Comparison of ENCODE assay signal across 25 cellular contexts in the genomic region with DNA sequence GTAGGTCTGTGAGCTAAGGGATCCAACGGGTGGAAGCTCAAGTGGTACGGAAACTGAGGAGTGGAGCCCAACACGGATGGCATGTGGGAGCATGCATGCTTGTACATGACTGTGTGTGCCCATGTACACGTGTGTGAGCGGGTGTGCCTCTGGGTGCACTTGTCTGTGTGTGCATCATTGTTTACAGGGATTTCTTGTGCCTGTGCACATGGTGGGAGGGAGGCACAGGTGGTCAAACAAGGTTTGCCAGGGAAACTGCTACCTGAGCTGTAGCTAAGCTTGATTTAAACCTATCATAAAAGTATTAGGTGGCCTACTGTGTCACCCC.
DNase-seq lines count a peak whose midpoint lies in the region; ATAC-seq, FAIRE-seq and TF ChIP-seq lines count a peak whose summit lies in the region.
"Had no signal": no experiment of that assay in that cellular context is flagged by ENCODE, and none has a peak within 500 bp of the region (broad histone marks: within the 10 kb centered on the region; RNA-seq: fewer than 3 reads in every experiment).

No MANE protein-coding gene starts in this region.

- POLR2A ChIA-PET in endothelial cell of umbilical vein (lab: Charles Lee) = no interaction called here

- TF ChIP-seq POLR2A in endothelial cell of umbilical vein (IDR thresholded peaks at IDR 0.05; ENCODE audit: low read depth, low read length) = no peak
- TF ChIP-seq POLR2A in heart left ventricle (IDR thresholded peaks at IDR 0.05) = no peak

- peaks cover 16% of the 10 kb centered on the region for H3K9me3 Mint-ChIP-seq in neural progenitor cell
- H3K9me3 Mint-ChIP-seq: CD4-positive, alpha-beta T cell; HFFc6 had no signal

- no peak overlapping the region for H2AFZ ChIP-seq in endothelial cell of umbilical vein (ENCODE audit: low read depth, low read length)
- H2AFZ ChIP-seq in neural progenitor cell (replicated peaks) = no peak overlapping the region

- CTCF ChIA-PET in endothelial cell of umbilical vein (lab: Charles Lee) = no interaction called here

- peaks cover 2% of the 10 kb centered on the region for H3K27me3 Mint-ChIP-seq in neural progenitor cell (ENCODE audit: insufficient read depth, low read depth)
- H3K27me3 Mint-ChIP-seq: CD4-positive, alpha-beta T cell had no signal

- no peak for ATAC-seq in Right ventricle myocardium inferior
- no peak for ATAC-seq in heart left ventricle
- no peak for ATAC-seq in GM21717 (IDR thresholded peaks at IDR 0.05; ENCODE audit: unreplicated experiment)
- ATAC-seq: A549 had no signal

- H3K27me3 ChIP-seq in right atrium auricular region = no peaks in the 10 kb centered on the region
- no peaks in the 10 kb centered on the region for H3K27me3 ChIP-seq in endothelial cell of umbilical vein (ENCODE audit: control insufficient read depth in 2 of 2, insufficient read depth in 2 of 2, low read length in 2 of 2)
- no peaks in the 10 kb centered on the region for H3K27me3 ChIP-seq in neural progenitor cell
- H3K27me3 ChIP-seq in heart left ventricle = no peaks in the 10 kb centered on the region
- H3K27me3 ChIP-seq: BE2C; BLaER1 treated with 17β-estradiol and CSF1 and Interleukin-3, amounts not matched to agents 10 nM and 100 nM had no signal

- dilution Hi-C loops in endothelial cell of umbilical vein (cut with MboI; ENCODE audit: extremely low pct_ligation_motif_present, low sequenced_read_pairs) = no loop called here

- H3K36me3 Mint-ChIP-seq in neural progenitor cell = no peaks in the 10 kb centered on the region
- H3K36me3 Mint-ChIP-seq: CD14-positive monocyte; CD8-positive, alpha-beta memory T cell had no signal

- TF ChIP-seq CTCF in right atrium auricular region (IDR thresholded peaks at IDR 0.05) (no peak), endothelial cell of umbilical vein (IDR thresholded peaks at IDR 0.05; ENCODE audit: extremely low read depth in 1 of 2, insufficient read depth in 1 of 2, low read depth in 1 of 2, low read length in 2 of 2) (no peak), neural progenitor cell (IDR thresholded peaks at IDR 0.05) (no peak), heart left ventricle (IDR thresholded peaks at IDR 0.05) (no peak)

- H3K4me1 ChIP-seq in right atrium auricular region = no peaks in the 10 kb centered on the region
- H3K4me1 ChIP-seq in endothelial cell of umbilical vein (ENCODE audit: control insufficient read depth, extremely low read depth, insufficient read depth, low read length) = no peaks in the 10 kb centered on the region
- H3K4me1 ChIP-seq in neural progenitor cell = no peaks in the 10 kb centered on the region
- H3K4me1 ChIP-seq in heart left ventricle = no peaks in the 10 kb centered on the region
- H3K4me1 ChIP-seq: A549, BE2C, HAP-1 had no signal

- H3K9me1 ChIP-seq in endothelial cell of umbilical vein (replicated peaks; ENCODE audit: control insufficient read depth, extremely low read depth, insufficient read depth, low read length) = no peaks in the 10 kb centered on the region

- H3K27ac ChIP-seq in right atrium auricular region (no peak overlapping the region), endothelial cell of umbilical vein (ENCODE audit: insufficient read depth, low read depth, low read length) (no peak overlapping the region), neural progenitor cell (no peak overlapping the region), heart left ventricle (no peak overlapping the region)
- H3K27ac ChIP-seq: A549; BLaER1 treated with 17β-estradiol and CSF1 and Interleukin-3, amounts not matched to agents 10 nM and 100 nM had no signal

- H3K4me3 Mint-ChIP-seq in neural progenitor cell = no peak overlapping the region
- H3K4me3 Mint-ChIP-seq: CD14-positive monocyte; CD4-positive, alpha-beta T cell; CD8-positive, alpha-beta memory T cell; HFFc6 had no signal

- DNase-seq in right atrium auricular region (ENCODE audit: low spot score) (peak; percentile 23), Right ventricle myocardium inferior (ENCODE audit: missing footprints) (no peak), endothelial cell of umbilical vein (ENCODE audit: low read depth, low spot score) (no peak), neural progenitor cell (ENCODE audit: low spot score) (no peak), heart left ventricle (no peak), occipital lobe (lab: John Stamatoyannopoulos, UW) (no peak)
- DNase-seq: 8988T; ACHN; AML-193; BE2C; CD4-positive, alpha-beta T cell; CD8-positive, alpha-beta memory T cell; DMS53; DMS79 treated with DMSO at 0.1 percent for 48 hours; GF-D8; GOT3; HFFc6 had no signal

- peaks cover 4 to 6% of the 10 kb centered on the region in 2 donors for H3K9me3 ChIP-seq in right atrium auricular region
- H3K9me3 ChIP-seq in endothelial cell of umbilical vein (replicated peaks; ENCODE audit: control insufficient read depth, insufficient read depth, low read length) = no peaks in the 10 kb centered on the region
- no peaks in the 10 kb centered on the region for H3K9me3 ChIP-seq in neural progenitor cell (ENCODE audit: low read depth)
- H3K9me3 ChIP-seq in heart left ventricle = peaks cover 0 to under 1% (median 0%) of the 10 kb centered on the region in 12 donors
- H3K9me3 ChIP-seq: A549, BE2C, HAP-1 had no signal

- BruUV-seq in endothelial cell of umbilical vein (replicated peaks; lab: Mats Ljungman, UMichigan) = no TSS peak

- intact Hi-C loops in Right ventricle myocardium inferior (cut with DNase I) (no loop called here), endothelial cell of umbilical vein (cut with micrococcal nuclease) (no loop called here), heart left ventricle (cut with DNase I) (no loop called here)

- peak overlapping the region; percentile 47 for H3K27ac Mint-ChIP-seq in neural progenitor cell
- H3K27ac Mint-ChIP-seq: CD14-positive monocyte; CD4-positive, alpha-beta T cell; HFFc6 had no signal

- H3K79me2 ChIP-seq in endothelial cell of umbilical vein (ENCODE audit: control insufficient read depth, insufficient read depth, low read length) (no peaks in the 10 kb centered on the region), neural progenitor cell (ENCODE audit: low read depth) (no peaks in the 10 kb centered on the region)

- H3K9ac ChIP-seq in endothelial cell of umbilical vein (replicated peaks; ENCODE audit: extremely low read depth, insufficient read depth, low read length) (no peak overlapping the region), neural progenitor cell (no peak overlapping the region)
- H3K9ac ChIP-seq: BLaER1 treated with 17β-estradiol and CSF1 and Interleukin-3, amounts not matched to agents 10 nM and 100 nM had no signal

- no peaks in the 10 kb centered on the region for H3F3A ChIP-seq in neural progenitor cell (ENCODE audit: low read depth)

- no peaks in the 10 kb centered on the region for H3K36me3 ChIP-seq in right atrium auricular region
- no peaks in the 10 kb centered on the region for H3K36me3 ChIP-seq in endothelial cell of umbilical vein (ENCODE audit: control insufficient read depth in 2 of 2, extremely low read depth in 1 of 2, insufficient read depth in 2 of 2, low read length in 2 of 2)
- H3K36me3 ChIP-seq in neural progenitor cell = no peaks in the 10 kb centered on the region
- H3K36me3 ChIP-seq in heart left ventricle = no peaks in the 10 kb centered on the region
- H3K36me3 ChIP-seq: BE2C; BLaER1 treated with 17β-estradiol and CSF1 and Interleukin-3, amounts not matched to agents 10 nM and 100 nM; HAP-1 had no signal

- no peaks in the 10 kb centered on the region for H4K20me1 ChIP-seq in endothelial cell of umbilical vein (replicated peaks; ENCODE audit: control insufficient read depth, extremely low read depth, insufficient read depth, low read length)
- H4K20me1 ChIP-seq in neural progenitor cell (ENCODE audit: low read depth) = no peaks in the 10 kb centered on the region
- H4K20me1 ChIP-seq: BLaER1 treated with 17β-estradiol and CSF1 and Interleukin-3, amounts not matched to agents 10 nM and 100 nM had no signal

- H3K4me2 ChIP-seq in endothelial cell of umbilical vein (ENCODE audit: insufficient read depth, low read length) = no peak overlapping the region
- no peak overlapping the region for H3K4me2 ChIP-seq in neural progenitor cell
- H3K4me2 ChIP-seq: A549; BLaER1 treated with 17β-estradiol and CSF1 and Interleukin-3, amounts not matched to agents 10 nM and 100 nM had no signal

- H3K4me1 Mint-ChIP-seq in neural progenitor cell = no peaks in the 10 kb centered on the region
- H3K4me1 Mint-ChIP-seq: CD14-positive monocyte; CD8-positive, alpha-beta memory T cell had no signal

- 69 to 95% (median 91%) methylated on average over 5 of the region's 5 CpGs for WGBS in heart left ventricle, 4 donors

- no peak overlapping the region for H3K4me3 ChIP-seq in right atrium auricular region
- H3K4me3 ChIP-seq in endothelial cell of umbilical vein (replicated peaks in 1 of 3; ENCODE audit: insufficient read depth in 1 of 3, low read depth in 1 of 3, low read length in 3 of 3) = no peak overlapping the region
- no peak overlapping the region for H3K4me3 ChIP-seq in neural progenitor cell
- H3K4me3 ChIP-seq in heart left ventricle = no peak overlapping the region
- H3K4me3 ChIP-seq: A549; BLaER1 treated with 17β-estradiol and CSF1 and Interleukin-3, amounts not matched to agents 10 nM and 100 nM; HAP-1 had no signal

- peak; percentile 38 for FAIRE-seq in endothelial cell of umbilical vein (lab: Jason Lieb, UNC)
- FAIRE-seq: A549, GM12891, GM18507, H54 had no signal

TF ChIP-seq in endothelial cell of umbilical vein, 7 proteins besides CTCF, POLR2A, EP300 and RAD21:
- no peak for TF ChIP-seq GATA2 (IDR thresholded peaks at IDR 0.05; ENCODE audit: insufficient read depth, insufficient read length, low read depth, low read length)
- no peak for TF ChIP-seq EZH2 (IDR thresholded peaks at IDR 0.05; ENCODE audit: borderline replicate concordance, low read depth, low read length, severe bottlenecking)
- no peak for TF ChIP-seq POLR2AphosphoS5 (IDR thresholded peaks at IDR 0.05; ENCODE audit: insufficient read depth, low read depth, low read length)
- no peak for TF ChIP-seq FOS (IDR thresholded peaks at IDR 0.05; ENCODE audit: borderline replicate concordance, insufficient read depth, low read length)
- TF ChIP-seq, protein P1, sequence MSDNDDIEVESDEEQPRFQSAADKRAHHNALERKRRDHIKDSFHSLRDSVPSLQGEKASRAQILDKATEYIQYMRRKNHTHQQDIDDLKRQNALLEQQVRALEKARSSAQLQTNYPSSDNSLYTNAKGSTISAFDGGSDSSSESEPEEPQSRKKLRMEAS (IDR thresholded peaks at IDR 0.05; ENCODE audit: insufficient read depth, insufficient read length) = no peak
- no peak for TF ChIP-seq JUN (IDR thresholded peaks at IDR 0.05; ENCODE audit: borderline replicate concordance, insufficient read depth, insufficient read length, low read depth)
- TF ChIP-seq MYC (IDR thresholded peaks at IDR 0.05; ENCODE audit: low read depth, low read length) = no peak
